ENCODE assay signal across 1 cellular context in the genomic region with DNA sequence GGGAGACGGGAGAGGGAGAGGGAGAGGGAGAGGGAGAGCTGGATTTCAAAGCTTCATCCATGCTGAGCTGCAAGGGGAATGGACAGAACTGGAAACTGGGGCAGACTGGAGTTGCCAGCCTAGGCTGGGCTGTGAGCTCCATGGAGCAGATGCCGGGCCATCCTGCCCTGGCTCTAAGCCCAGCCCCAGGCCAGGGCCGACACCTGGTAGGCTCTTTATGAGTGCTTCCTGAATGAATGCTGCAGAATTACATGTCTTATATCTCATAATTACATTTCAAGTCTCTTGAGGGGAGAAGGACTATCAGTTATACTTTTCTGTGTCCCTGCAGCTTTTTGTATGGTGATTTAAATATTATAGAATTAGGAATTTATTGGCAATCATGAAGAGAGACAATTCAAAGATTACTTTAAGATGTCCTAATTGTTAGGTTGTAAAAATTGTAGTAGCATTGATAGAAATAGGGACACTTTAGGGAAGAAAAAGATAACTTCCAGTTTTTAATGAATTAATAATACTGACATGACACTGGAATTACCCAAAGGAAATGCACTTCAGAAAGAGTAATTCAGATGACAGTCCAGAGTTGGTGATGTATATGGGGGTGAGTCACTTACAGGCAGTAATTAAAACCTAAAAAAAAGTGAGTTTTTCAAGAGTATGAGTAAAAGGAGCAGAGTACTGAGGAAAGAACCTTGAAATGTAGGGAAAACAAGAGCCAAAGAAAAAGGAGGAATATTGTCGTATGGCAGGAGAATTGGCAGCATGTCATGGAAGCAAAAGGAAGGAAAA.
TF ChIP-seq lines count a peak whose summit lies in the region.

No MANE protein-coding gene starts in this region.

TF ChIP-seq in endothelial cell of umbilical vein, 7 proteins besides CTCF, POLR2A, EP300 and RAD21:
- TF ChIP-seq, protein P1, sequence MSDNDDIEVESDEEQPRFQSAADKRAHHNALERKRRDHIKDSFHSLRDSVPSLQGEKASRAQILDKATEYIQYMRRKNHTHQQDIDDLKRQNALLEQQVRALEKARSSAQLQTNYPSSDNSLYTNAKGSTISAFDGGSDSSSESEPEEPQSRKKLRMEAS (IDR thresholded peaks at IDR 0.05; ENCODE audit: insufficient read depth, insufficient read length), result no peak
- no peak for TF ChIP-seq JUN (IDR thresholded peaks at IDR 0.05; ENCODE audit: borderline replicate concordance, insufficient read depth, insufficient read length, low read depth)
- TF ChIP-seq FOS (IDR thresholded peaks at IDR 0.05; ENCODE audit: borderline replicate concordance, insufficient read depth, low read length), result peak; percentile 53
- no peak for TF ChIP-seq GATA2 (IDR thresholded peaks at IDR 0.05; ENCODE audit: insufficient read depth, insufficient read length, low read depth, low read length)
- TF ChIP-seq EZH2 (IDR thresholded peaks at IDR 0.05; ENCODE audit: borderline replicate concordance, low read depth, low read length, severe bottlenecking), result no peak
TF ChIP-seq in endothelial cell of umbilical vein: peak in this region for 1.
